1 cellular context compared by ENCODE assay signal in the genomic region with DNA sequence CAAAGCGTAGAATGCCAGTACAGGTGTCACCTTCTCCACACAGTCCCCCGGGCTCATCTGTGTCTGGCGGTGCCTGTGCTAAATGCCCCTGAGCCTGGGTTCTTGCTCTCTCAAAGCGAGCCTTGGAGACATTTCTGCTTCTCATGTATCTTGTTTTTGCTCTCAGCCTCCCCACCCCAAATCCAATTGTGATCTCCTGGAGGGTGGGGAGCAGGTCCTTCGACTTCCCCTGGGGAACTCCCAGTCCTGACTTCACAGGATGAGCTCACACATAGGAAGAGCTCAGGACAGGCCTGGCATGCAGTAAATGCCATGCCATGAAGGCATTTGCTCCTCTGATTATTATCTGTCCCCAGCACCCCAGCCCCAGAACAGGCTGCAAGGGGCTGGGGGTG.
TF ChIP-seq lines count a peak whose summit lies in the region.

No MANE protein-coding gene starts in this region.

TF ChIP-seq in SK-N-SH, 30 proteins besides CTCF, POLR2A, EP300 and RAD21 (continued from another document):
- TF ChIP-seq, protein P1, sequence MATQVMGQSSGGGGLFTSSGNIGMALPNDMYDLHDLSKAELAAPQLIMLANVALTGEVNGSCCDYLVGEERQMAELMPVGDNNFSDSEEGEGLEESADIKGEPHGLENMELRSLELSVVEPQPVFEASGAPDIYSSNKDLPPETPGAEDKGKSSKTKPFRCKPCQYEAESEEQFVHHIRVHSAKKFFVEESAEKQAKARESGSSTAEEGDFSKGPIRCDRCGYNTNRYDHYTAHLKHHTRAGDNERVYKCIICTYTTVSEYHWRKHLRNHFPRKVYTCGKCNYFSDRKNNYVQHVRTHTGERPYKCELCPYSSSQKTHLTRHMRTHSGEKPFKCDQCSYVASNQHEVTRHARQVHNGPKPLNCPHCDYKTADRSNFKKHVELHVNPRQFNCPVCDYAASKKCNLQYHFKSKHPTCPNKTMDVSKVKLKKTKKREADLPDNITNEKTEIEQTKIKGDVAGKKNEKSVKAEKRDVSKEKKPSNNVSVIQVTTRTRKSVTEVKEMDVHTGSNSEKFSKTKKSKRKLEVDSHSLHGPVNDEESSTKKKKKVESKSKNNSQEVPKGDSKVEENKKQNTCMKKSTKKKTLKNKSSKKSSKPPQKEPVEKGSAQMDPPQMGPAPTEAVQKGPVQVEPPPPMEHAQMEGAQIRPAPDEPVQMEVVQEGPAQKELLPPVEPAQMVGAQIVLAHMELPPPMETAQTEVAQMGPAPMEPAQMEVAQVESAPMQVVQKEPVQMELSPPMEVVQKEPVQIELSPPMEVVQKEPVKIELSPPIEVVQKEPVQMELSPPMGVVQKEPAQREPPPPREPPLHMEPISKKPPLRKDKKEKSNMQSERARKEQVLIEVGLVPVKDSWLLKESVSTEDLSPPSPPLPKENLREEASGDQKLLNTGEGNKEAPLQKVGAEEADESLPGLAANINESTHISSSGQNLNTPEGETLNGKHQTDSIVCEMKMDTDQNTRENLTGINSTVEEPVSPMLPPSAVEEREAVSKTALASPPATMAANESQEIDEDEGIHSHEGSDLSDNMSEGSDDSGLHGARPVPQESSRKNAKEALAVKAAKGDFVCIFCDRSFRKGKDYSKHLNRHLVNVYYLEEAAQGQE (IDR thresholded peaks at IDR 0.05; ENCODE audit: low read depth, low read length): no peak
- TF ChIP-seq, protein P2, sequence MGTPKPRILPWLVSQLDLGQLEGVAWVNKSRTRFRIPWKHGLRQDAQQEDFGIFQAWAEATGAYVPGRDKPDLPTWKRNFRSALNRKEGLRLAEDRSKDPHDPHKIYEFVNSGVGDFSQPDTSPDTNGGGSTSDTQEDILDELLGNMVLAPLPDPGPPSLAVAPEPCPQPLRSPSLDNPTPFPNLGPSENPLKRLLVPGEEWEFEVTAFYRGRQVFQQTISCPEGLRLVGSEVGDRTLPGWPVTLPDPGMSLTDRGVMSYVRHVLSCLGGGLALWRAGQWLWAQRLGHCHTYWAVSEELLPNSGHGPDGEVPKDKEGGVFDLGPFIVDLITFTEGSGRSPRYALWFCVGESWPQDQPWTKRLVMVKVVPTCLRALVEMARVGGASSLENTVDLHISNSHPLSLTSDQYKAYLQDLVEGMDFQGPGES (IDR thresholded peaks at IDR 0.05; ENCODE audit: low read depth, low read length): no peak
- TF ChIP-seq GATA2 (CRISPR knock-in tag; IDR thresholded peaks at IDR 0.05) (peak; percentile 50; the same call in 1 of the 2 replicates), FOXJ3 (CRISPR knock-in tag; IDR thresholded peaks at IDR 0.05) (no peak), RFX5 (IDR thresholded peaks at IDR 0.05; ENCODE audit: low read length) (no peak)
